ENCODE assay signal across 15 cellular contexts in genomic region chr11:3830741-3831140, GRCh38. TPM values are rescaled to one million over a fixed set of nuclear protein-coding genes. Genes with fewer than 3 reads are reported as not detected.
DNase-seq lines count a peak whose midpoint lies in the region; ATAC-seq and TF ChIP-seq lines count a peak whose summit lies in the region.
"Had no signal": no experiment of that assay in that cellular context is flagged by ENCODE, and none has a peak within 500 bp of the region (broad histone marks: within the 10 kb centered on the region; RNA-seq: fewer than 3 reads in every experiment).

No MANE protein-coding gene starts in this region.

- H3K36me3 ChIP-seq in CD8-positive, alpha-beta T cell (ENCODE audit: insufficient read depth, low read length), result peaks cover 20% of the 10 kb centered on the region
- peaks cover 37% of the 10 kb centered on the region; the same call in 1 of the 2 replicates for H3K36me3 ChIP-seq in Loucy (ENCODE audit: insufficient read depth, low read length)
- H3K36me3 ChIP-seq in neutrophil, result peaks cover 77% of the 10 kb centered on the region

- POLR2A ChIA-PET in CD8-positive, alpha-beta T cell (lab: Charles Lee), result interaction anchor here (0.6 to 3.2 kb wide), 4 partner anchors 8 to 244 kb away, joined by 3 to 16 read pairs (median 4); partner anchors contain the start of gene RHOG
- POLR2A ChIA-PET in activated naive CD8-positive, alpha-beta T cell treated with anti-CD3 and anti-CD28 coated beads, Interleukin-2, amount 10 ng/mL, durations not matched to agents 7 days and 5 days (lab: Charles Lee), result interaction anchor here (0.7 to 3.8 kb wide), 2 partner anchors 10 to 14 kb away, joined by 3 to 21 read pairs; partner anchors contain the start of gene RHOG

- H3K9ac ChIP-seq in Loucy (ENCODE audit: low read depth, low read length, poor library complexity, severe bottlenecking), result no peak overlapping the region

- H2AFZ ChIP-seq in Loucy (ENCODE audit: low read length), result no peak overlapping the region

- TF ChIP-seq CTCF in CD8-positive, alpha-beta T cell (IDR thresholded peaks at IDR 0.05), result no peak
- no peak for TF ChIP-seq CTCF in Loucy (conservative IDR thresholded peaks at IDR 0.05; ENCODE audit: low read length)
- TF ChIP-seq CTCF in neutrophil (IDR thresholded peaks at IDR 0.05), result no peak

- H3K27ac ChIP-seq in CD8-positive, alpha-beta T cell (ENCODE audit: low read depth, low read length), result no peak overlapping the region
- peak overlapping the region; percentile 98 for H3K27ac ChIP-seq in neutrophil
- H3K27ac ChIP-seq: thoracic aorta had no signal

- intact Hi-C loops in CD8-positive, alpha-beta T cell (cut with DNase I, micrococcal nuclease), result no loop called here

- peak overlapping the region; percentile 92 for H3K27ac Mint-ChIP-seq in CD8-positive, alpha-beta T cell
- peak overlapping the region; percentile 75 for H3K27ac Mint-ChIP-seq in activated naive CD8-positive, alpha-beta T cell treated with anti-CD3 and anti-CD28 coated beads, Interleukin-2, amount 10 ng/mL, durations not matched to agents 7 days and 5 days

- H3K79me2 ChIP-seq in Loucy (ENCODE audit: insufficient read depth, low read length), result peaks cover 69% of the 10 kb centered on the region

- no peaks in the 10 kb centered on the region for H3K9me3 Mint-ChIP-seq in CD8-positive, alpha-beta T cell
- H3K9me3 Mint-ChIP-seq in activated naive CD8-positive, alpha-beta T cell treated with anti-CD3 and anti-CD28 coated beads, Interleukin-2, amount 10 ng/mL, durations not matched to agents 7 days and 5 days, result no peaks in the 10 kb centered on the region

- no peak for ATAC-seq in CD8-positive, alpha-beta T cell
- no peak for ATAC-seq in activated naive CD8-positive, alpha-beta T cell treated with anti-CD3 and anti-CD28 coated beads, Interleukin-2, amount 10 ng/mL, durations not matched to agents 7 days and 5 days (ENCODE audit: low read depth)
- ATAC-seq in HG03571 (IDR thresholded peaks at IDR 0.05; ENCODE audit: unreplicated experiment), result no peak

- H3K4me3 ChIP-seq in CD8-positive, alpha-beta T cell (ENCODE audit: low read depth, low read length), result no peak overlapping the region
- H3K4me3 ChIP-seq in Loucy (ENCODE audit: low read length, poor library complexity, severe bottlenecking) (peak overlapping the region; percentile 5), neutrophil (ENCODE audit: low read depth in 1 of 2, low read length in 1 of 2) (peak overlapping the region; percentile 93 to 99)
- H3K4me3 ChIP-seq: thoracic aorta had no signal

- H3K4me2 ChIP-seq in Loucy (ENCODE audit: low read depth, low read length, poor library complexity, severe bottlenecking), result peak overlapping the region; percentile 92

- peaks cover 63% of the 10 kb centered on the region for H4K20me1 ChIP-seq in Loucy (ENCODE audit: insufficient read depth, low read length, poor library complexity, severe bottlenecking)

- peaks cover 55% of the 10 kb centered on the region for H3K4me1 ChIP-seq in CD8-positive, alpha-beta T cell (ENCODE audit: insufficient read depth, low read length)
- H3K4me1 ChIP-seq in Loucy (ENCODE audit: insufficient read depth, low read length, poor library complexity, severe bottlenecking), result peaks cover 52% of the 10 kb centered on the region
- H3K4me1 ChIP-seq in neutrophil (ENCODE audit: control insufficient read depth in 1 of 2, insufficient read depth in 1 of 2, low read depth in 1 of 2, low read length in 1 of 2), result peaks cover 97 to 98% of the 10 kb centered on the region in 2 experiments

- H3F3A ChIP-seq in Loucy (ENCODE audit: low read depth), result no peaks in the 10 kb centered on the region

- no peaks in the 10 kb centered on the region for H3K27me3 Mint-ChIP-seq in CD8-positive, alpha-beta T cell (ENCODE audit: low read depth)
- H3K27me3 Mint-ChIP-seq in activated naive CD8-positive, alpha-beta T cell treated with anti-CD3 and anti-CD28 coated beads, Interleukin-2, amount 10 ng/mL, durations not matched to agents 7 days and 5 days, result no peaks in the 10 kb centered on the region

- no peak overlapping the region for H3K4me3 Mint-ChIP-seq in CD8-positive, alpha-beta T cell
- no peak overlapping the region for H3K4me3 Mint-ChIP-seq in activated naive CD8-positive, alpha-beta T cell treated with anti-CD3 and anti-CD28 coated beads, Interleukin-2, amount 10 ng/mL, durations not matched to agents 7 days and 5 days

- peaks cover 89% of the 10 kb centered on the region for H3K36me3 Mint-ChIP-seq in CD8-positive, alpha-beta T cell
- H3K36me3 Mint-ChIP-seq in activated naive CD8-positive, alpha-beta T cell treated with anti-CD3 and anti-CD28 coated beads, Interleukin-2, amount 10 ng/mL, durations not matched to agents 7 days and 5 days, result peaks cover 43% of the 10 kb centered on the region

- H3K9me3 ChIP-seq in CD8-positive, alpha-beta T cell (ENCODE audit: low read length), result no peaks in the 10 kb centered on the region
- H3K9me3 ChIP-seq in Loucy (ENCODE audit: insufficient read depth, low read depth, low read length), result no peaks in the 10 kb centered on the region
- H3K9me3 ChIP-seq in neutrophil, result no peaks in the 10 kb centered on the region
- H3K9me3 ChIP-seq: thoracic aorta had no signal

- no peak for DNase-seq in CD8-positive, alpha-beta T cell
- no peak for DNase-seq in activated naive CD8-positive, alpha-beta T cell treated with anti-CD3 and anti-CD28 coated beads, Interleukin-2, amount 10 ng/mL, durations not matched to agents 7 days and 5 days
- DNase-seq in NCI-H1694 treated with DMSO at 0.1 percent for 48 hours (lab: John Stamatoyannopoulos, UW), result no peak
- no peak for DNase-seq in NCI-H2081 treated with DMSO at 0.1 percent for 48 hours (lab: John Stamatoyannopoulos, UW)
- DNase-seq: activated CD4-positive, alpha-beta T cell treated with anti-CD3 and anti-CD28 coated beads, Interleukin-2, amount 50 U/mL, for 48 hours; aorta; Calu3; effector CD8-positive, alpha-beta T cell; foreskin melanocyte; KG1; NCI-H2029 treated with DMSO at 0.1 percent for 48 hours had no signal

- no peaks in the 10 kb centered on the region for H3K27me3 ChIP-seq in CD8-positive, alpha-beta T cell (ENCODE audit: insufficient read depth, low read length)
- H3K27me3 ChIP-seq in Loucy (ENCODE audit: insufficient read depth, low read length, poor library complexity, severe bottlenecking) (no peaks in the 10 kb centered on the region), neutrophil (no peaks in the 10 kb centered on the region)

- H3K4me1 Mint-ChIP-seq in CD8-positive, alpha-beta T cell (ENCODE audit: low read depth), result peaks cover 76% of the 10 kb centered on the region
- peaks cover 65% of the 10 kb centered on the region for H3K4me1 Mint-ChIP-seq in activated naive CD8-positive, alpha-beta T cell treated with anti-CD3 and anti-CD28 coated beads, Interleukin-2, amount 10 ng/mL, durations not matched to agents 7 days and 5 days

- CTCF ChIA-PET in CD8-positive, alpha-beta T cell (lab: Charles Lee), result interaction anchor here (1.0 to 7.0 kb wide), 5 partner anchors 11 to 242 kb away, joined by 3 to 41 read pairs (median 9); partner anchors contain the start of gene STIM1

- no peaks in the 10 kb centered on the region for H3K9me2 ChIP-seq in Loucy (replicated peaks; ENCODE audit: low read depth, low read length)

RNA-seq across cellular contexts. Expression of gene RHOG, which starts 10.0 kb away (rescaled TPM):
- total RNA-seq in CD8-positive, alpha-beta T cell, result 100 to 1,000 TPM; 125 to 127 TPM
- total RNA-seq in activated naive CD8-positive, alpha-beta T cell treated with anti-CD3 and anti-CD28 coated beads, Interleukin-2, amount 10 ng/mL, durations not matched to agents 7 days and 5 days, result 100 to 1,000 TPM; 154 to 159 TPM

RNA-seq across cellular contexts. Expression of gene PGAP2, which starts 22.4 kb away (rescaled TPM):
- 10 to 100 TPM; 16.3 to 18.5 TPM for total RNA-seq in CD8-positive, alpha-beta T cell
- 10 to 100 TPM; 21.8 to 22.7 TPM for total RNA-seq in activated naive CD8-positive, alpha-beta T cell treated with anti-CD3 and anti-CD28 coated beads, Interleukin-2, amount 10 ng/mL, durations not matched to agents 7 days and 5 days

RNA-seq across cellular contexts. Expression of gene STIM1, which starts 24.7 kb away (rescaled TPM):
- 10 to 100 TPM; 72.5 to 84.3 TPM for total RNA-seq in CD8-positive, alpha-beta T cell
- total RNA-seq in activated naive CD8-positive, alpha-beta T cell treated with anti-CD3 and anti-CD28 coated beads, Interleukin-2, amount 10 ng/mL, durations not matched to agents 7 days and 5 days, result 100 to 1,000 TPM in 1 of 2 experiments, 10 to 100 TPM in 1; 98.8 to 101 TPM

RNA-seq across cellular contexts. Expression of gene NUP98, which starts 33.4 kb away (rescaled TPM):
- 100 to 1,000 TPM; 204 to 210 TPM for total RNA-seq in CD8-positive, alpha-beta T cell
- 10 to 100 TPM; 91.4 to 96.7 TPM for total RNA-seq in activated naive CD8-positive, alpha-beta T cell treated with anti-CD3 and anti-CD28 coated beads, Interleukin-2, amount 10 ng/mL, durations not matched to agents 7 days and 5 days
